22 cellular contexts compared by ENCODE assay signal in genomic region chr6:28876702-28877101, GRCh38.
"Had no signal": no experiment of that assay in that cellular context is flagged by ENCODE, and none has a peak within 500 bp of the region (broad histone marks: within the 10 kb centered on the region; RNA-seq: fewer than 3 reads in every experiment).

No MANE protein-coding gene starts in this region.

- H3K36me3 ChIP-seq: ascending aorta, breast epithelium, left ventricle myocardium inferior, tibial artery had no signal

- H3K27ac ChIP-seq: ascending aorta, breast epithelium, left ventricle myocardium inferior, tibial artery, VCaP had no signal

- H3K9me3 ChIP-seq: ascending aorta, breast epithelium, left ventricle myocardium inferior, tibial artery had no signal

- FAIRE-seq: endometrium, frontal cortex, kidney had no signal

- H3K4me1 ChIP-seq: ascending aorta, breast epithelium had no signal

- H3K27me3 ChIP-seq: ascending aorta had no signal

- H3K4me3 ChIP-seq: ascending aorta, breast epithelium, left ventricle myocardium inferior, tibial artery had no signal

- DNase-seq: activated CD4-positive, alpha-beta T cell treated with anti-CD3 and anti-CD28 coated beads, Interleukin-2, amount 50 U/mL, for 4 hours; activated CD4-positive, CD25-positive, alpha-beta regulatory T cell treated with anti-CD3 and anti-CD28 coated beads, Interleukin-2, amount 50 U/mL, for 72 hours; activated naive CD4-positive, alpha-beta T cell treated with anti-CD3 and anti-CD28 coated beads for 36 hours; cerebellar nuclear complex; cortex of kidney; erythroblast; kidney; left ventricle myocardium inferior; mammary epithelial cell; midbrain; nephron progenitor cell; nucleus accumbens; posterior cingulate gyrus; stimulated activated CD8-positive, alpha-beta memory T cell treated with anti-CD3 and anti-CD28 coated beads, Interleukin-4, amount 100 ng/mL, for 48 hours; stimulated activated naive CD4-positive, alpha-beta T cell; T-helper 2 cell; tibial artery had no signal
